Comparison of ENCODE assay signal across 11 cellular contexts in genomic region chr16:27243725-27244362, GRCh38. TPM values are rescaled to one million over a fixed set of nuclear protein-coding genes. Genes with fewer than 3 reads are reported as not detected.
DNase-seq lines count a peak whose midpoint lies in the region; ATAC-seq and TF ChIP-seq lines count a peak whose summit lies in the region.
"Had no signal": no experiment of that assay in that cellular context is flagged by ENCODE, and none has a peak within 500 bp of the region (broad histone marks: within the 10 kb centered on the region; RNA-seq: fewer than 3 reads in every experiment).

No MANE protein-coding gene starts in this region.

- H3K4me1 Mint-ChIP-seq in chondrocyte (ENCODE audit: low read depth) (peaks cover 65% of the 10 kb centered on the region), nephron (peaks cover 49% of the 10 kb centered on the region)

- no peaks in the 10 kb centered on the region for H3K36me3 Mint-ChIP-seq in chondrocyte (ENCODE audit: low read depth)
- no peaks in the 10 kb centered on the region for H3K36me3 Mint-ChIP-seq in nephron (ENCODE audit: low read depth)

- H3K4me1 ChIP-seq in heart right ventricle (peaks cover 13 to 73% (median 56%) of the 10 kb centered on the region in 9 donors), urinary bladder (ENCODE audit: insufficient read depth) (no peaks in the 10 kb centered on the region)

- H3K27ac ChIP-seq in heart right ventricle (peak overlapping the region in 8 of 10 donors; percentile 25 to 84 (median 70)), urinary bladder (ENCODE audit: low read depth) (peak overlapping the region; percentile 4)

- H3K36me3 ChIP-seq in heart right ventricle (no peaks in the 10 kb centered on the region), urinary bladder (ENCODE audit: insufficient read depth) (no peaks in the 10 kb centered on the region)

- peak overlapping the region; percentile 99 for H3K27ac Mint-ChIP-seq in chondrocyte (ENCODE audit: unreplicated experiment)
- H3K27ac Mint-ChIP-seq in nephron: peak overlapping the region; percentile 89 to 93 (median 90)

- DNase-seq in heart right ventricle: no peak
- DNase-seq in Right ventricle myocardium inferior (ENCODE audit: missing footprints): no peak
- no peak for DNase-seq in chondrocyte (ENCODE audit: low spot score)
- no peak for DNase-seq in NCI-H1092 (lab: John Stamatoyannopoulos, UW)
- DNase-seq: Karpas-422; NK-92 treated with Interleukin-12 subunit alpha and Interleukin-12 subunit beta, amount 100 ng/mL, for 24 hours; stimulated activated naive CD4-positive, alpha-beta T cell had no signal

- H3K4me3 ChIP-seq in heart right ventricle: peak overlapping the region in 1 of 10 donors; percentile 27
- no peak overlapping the region for H3K4me3 ChIP-seq in urinary bladder (ENCODE audit: low read depth, low read length)

- no peaks in the 10 kb centered on the region for H3K9me3 ChIP-seq in heart right ventricle

- H3K4me3 Mint-ChIP-seq in chondrocyte (ENCODE audit: unreplicated experiment): peak overlapping the region; percentile 12
- peak overlapping the region; percentile 9 to 34 (median 28) for H3K4me3 Mint-ChIP-seq in nephron

- no peaks in the 10 kb centered on the region for H3K27me3 Mint-ChIP-seq in chondrocyte (ENCODE audit: low read depth)
- no peaks in the 10 kb centered on the region for H3K27me3 Mint-ChIP-seq in nephron (ENCODE audit: low read depth)

- intact Hi-C loops in heart right ventricle (cut with DNase I): loop anchor here in 1 of 10 donors (10.0 kb wide), 1 partner anchor 71 kb away; the partner anchor contains the start of gene IL4R
- intact Hi-C loops in Right ventricle myocardium inferior (cut with DNase I): loop anchor here (5.0 kb wide), 1 partner anchor 73 kb away; no protein-coding TSS in a partner anchor

- H3K9me3 Mint-ChIP-seq in chondrocyte (ENCODE audit: low read depth) (no peaks in the 10 kb centered on the region), nephron (no peaks in the 10 kb centered on the region)

- 93 to 95% methylated on average over 11 of the region's 11 CpGs for WGBS in heart right ventricle, 2 donors
- WGBS in urinary bladder: 91% methylated on average over 11 of the region's 11 CpGs

- no peak for TF ChIP-seq CTCF in heart right ventricle (IDR thresholded peaks at IDR 0.05)
- no peak for TF ChIP-seq CTCF in chondrocyte (IDR thresholded peaks at IDR 0.05)
- TF ChIP-seq CTCF in nephron (IDR thresholded peaks at IDR 0.05; ENCODE audit: unreplicated experiment in 3 of 3): no peak

- H3K27me3 ChIP-seq in heart right ventricle: no peaks in the 10 kb centered on the region

- no peak for ATAC-seq in heart right ventricle
- no peak for ATAC-seq in Right ventricle myocardium inferior
- ATAC-seq in HG03342 (IDR thresholded peaks at IDR 0.05; ENCODE audit: unreplicated experiment): no peak
- ATAC-seq in HG03139 (IDR thresholded peaks at IDR 0.05; ENCODE audit: unreplicated experiment): no peak

RNA-seq across cellular contexts. Expression of gene NSMCE1, which starts 24.7 kb away (rescaled TPM):
- total RNA-seq in heart right ventricle: 10 to 100 TPM; 33.5 to 46.3 (median 38.1) TPM
- 10 to 100 TPM; 36.1 to 57.1 TPM for polyA plus RNA-seq in heart right ventricle
- 35.8 TPM for total RNA-seq in Right ventricle myocardium inferior
- 19.6 to 23.2 TPM (median 21.2 TPM) in 3 replicates for total RNA-seq in chondrocyte
- 33.9 TPM for total RNA-seq in urinary bladder
- polyA plus RNA-seq in urinary bladder: 76.3 TPM

RNA-seq across cellular contexts. Expression of gene KDM8, which starts 40.5 kb away (rescaled TPM):
- total RNA-seq in heart right ventricle (1 to 10 TPM; 2.6 to 4.5 (median 3.3) TPM), Right ventricle myocardium inferior (3.5 TPM), chondrocyte (4.4 to 9.3 TPM (median 5.6 TPM) in 3 replicates), urinary bladder (3.3 TPM)
- polyA plus RNA-seq in heart right ventricle (1 to 10 TPM; 1.5 to 5.8 TPM), urinary bladder (4.4 TPM)
